9 cellular contexts compared by ENCODE assay signal in the genomic region with DNA sequence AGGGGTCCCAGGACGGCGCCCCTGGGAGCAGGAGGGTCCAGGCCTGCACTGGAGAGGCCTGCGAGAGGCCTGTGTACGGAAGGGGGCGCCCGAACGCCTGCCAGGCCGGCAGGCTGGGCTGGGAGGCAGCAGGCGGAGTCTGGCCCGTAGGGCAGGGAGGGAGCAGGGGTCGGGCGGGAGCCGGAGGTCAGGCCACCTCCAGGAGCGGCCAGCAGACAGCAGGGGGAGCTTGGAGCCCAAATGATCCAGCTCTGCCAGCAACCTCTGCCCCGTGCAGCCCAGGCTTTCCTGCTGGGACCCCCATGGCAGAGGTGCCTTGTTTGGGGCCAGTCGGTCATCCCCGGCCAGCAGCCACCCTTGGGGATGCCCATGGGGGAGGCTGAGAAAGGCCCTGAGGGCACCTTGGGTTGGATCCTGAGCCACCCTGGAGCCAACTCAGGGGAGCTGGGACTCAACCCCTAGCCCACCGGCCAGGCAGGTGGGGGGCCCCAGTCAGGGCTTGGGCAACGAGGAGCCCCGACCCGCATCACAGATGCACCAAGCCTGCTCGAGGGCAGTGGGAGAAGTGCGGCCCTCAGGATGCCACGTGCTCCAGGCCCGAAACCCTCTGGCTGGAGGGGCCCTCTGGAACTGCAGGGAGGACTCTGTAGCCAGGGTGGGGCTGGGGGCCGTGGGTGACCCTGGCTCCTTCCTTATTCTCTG. TPM values are rescaled to one million over a fixed set of nuclear protein-coding genes. Genes with fewer than 3 reads are reported as not detected.
DNase-seq lines count a peak whose midpoint lies in the region; ATAC-seq, FAIRE-seq and TF ChIP-seq lines count a peak whose summit lies in the region.
"Had no signal": no experiment of that assay in that cellular context is flagged by ENCODE, and none has a peak within 500 bp of the region (broad histone marks: within the 10 kb centered on the region; RNA-seq: fewer than 3 reads in every experiment).

No MANE protein-coding gene starts in this region.

- H3K27ac ChIP-seq in HEK293 (ENCODE audit: extremely low read depth, low read depth, low read length) = no peak overlapping the region
- no peak overlapping the region for H3K27ac ChIP-seq in left lung

- H3K4me3 ChIP-seq in AG04449 (ENCODE audit: low read depth, low read length) (no peak overlapping the region), HEK293 (ENCODE audit: low read depth, low read length) (no peak overlapping the region), adipocyte (ENCODE audit: low read length) (no peak overlapping the region), left lung (no peak overlapping the region)

- H3K9me3 ChIP-seq in HEK293 (ENCODE audit: control insufficient read depth, insufficient read depth, low read depth, low read length) (no peaks in the 10 kb centered on the region), adipocyte (ENCODE audit: control insufficient read depth, low read length) (peaks cover 6% of the 10 kb centered on the region), left lung (no peaks in the 10 kb centered on the region)

- H3K4me1 ChIP-seq in HEK293 (ENCODE audit: control insufficient read depth, insufficient read depth, low read length) (no peaks in the 10 kb centered on the region), adipocyte (ENCODE audit: control insufficient read depth, insufficient read depth, low read length) (peaks cover 23% of the 10 kb centered on the region), left lung (peaks cover 23 to 40% of the 10 kb centered on the region in 2 donors)

- POLR2A ChIA-PET in AG04449 (lab: Yijun Ruan, JAX) (no interaction called here), HEK293 (lab: Yijun Ruan, JAX) (interaction anchor here (0.6 kb wide), 2 partner anchors 16 to 155 kb away, joined by 3 read pairs; no protein-coding TSS in a partner anchor)

- TF ChIP-seq CTCF in AG04449 (IDR thresholded peaks at IDR 0.05; ENCODE audit: insufficient read depth, low read length, missing control alignments) (peak; percentile 60), HEK293 (tag by site-specific recombination; IDR thresholded peaks at IDR 0.05) (no peak), left lung (IDR thresholded peaks at IDR 0.05) (peak; percentile 26 to 56)

- CTCF ChIA-PET in AG04449 (lab: Yijun Ruan, JAX) = interaction anchor here (0.9 to 13.7 kb wide), 11 partner anchors 8 to 326 kb away, joined by 3 to 671 read pairs (median 4); a partner anchor contains a TSS
- CTCF ChIA-PET in HEK293 (lab: Yijun Ruan, JAX) = interaction anchor here (1.6 kb wide), 1 partner anchor 131 kb away, joined by 6 read pairs; no protein-coding TSS in a partner anchor

- H3K36me3 ChIP-seq in HEK293 (ENCODE audit: control insufficient read depth in 2 of 2, insufficient read depth in 1 of 2, low read length in 2 of 2) = no peaks in the 10 kb centered on the region
- no peaks in the 10 kb centered on the region for H3K36me3 ChIP-seq in adipocyte (ENCODE audit: control insufficient read depth, insufficient read depth, low read length, severe bottlenecking)
- H3K36me3 ChIP-seq in left lung = no peaks in the 10 kb centered on the region

- H3K27me3 ChIP-seq in adipocyte (replicated peaks; ENCODE audit: control insufficient read depth, insufficient read depth, low read length) = peaks cover 11% of the 10 kb centered on the region
- peaks cover 0 to 53% of the 10 kb centered on the region in 2 donors for H3K27me3 ChIP-seq in left lung

- no peak for FAIRE-seq in urothelium cell line (lab: Jason Lieb, UNC)

- intact Hi-C loops in left lung (cut with DNase I) = no loop called here

- DNase-seq in AG04449 (ENCODE audit: low read depth, low spot score) (no peak), adipocyte (ENCODE audit: low read depth) (no peak), left lung (peak; percentile 72 to 93), NCI-H146 (lab: John Stamatoyannopoulos, UW) (no peak), urothelium cell line (ENCODE audit: low spot score) (no peak)
- DNase-seq: NCI-H1694 treated with DMSO at 0.1 percent for 48 hours had no signal

- ATAC-seq in left lung (peak; percentile 59), HG03095 (IDR thresholded peaks at IDR 0.05; ENCODE audit: unreplicated experiment) (no peak), HG02870 (IDR thresholded peaks at IDR 0.05; ENCODE audit: unreplicated experiment) (no peak)

- peak overlapping the region; percentile 24 for H3K9ac ChIP-seq in adipocyte (ENCODE audit: low read length)

TF ChIP-seq in HEK293, 187 proteins besides CTCF, POLR2A, EP300 and RAD21:
- TF ChIP-seq, protein P1, sequence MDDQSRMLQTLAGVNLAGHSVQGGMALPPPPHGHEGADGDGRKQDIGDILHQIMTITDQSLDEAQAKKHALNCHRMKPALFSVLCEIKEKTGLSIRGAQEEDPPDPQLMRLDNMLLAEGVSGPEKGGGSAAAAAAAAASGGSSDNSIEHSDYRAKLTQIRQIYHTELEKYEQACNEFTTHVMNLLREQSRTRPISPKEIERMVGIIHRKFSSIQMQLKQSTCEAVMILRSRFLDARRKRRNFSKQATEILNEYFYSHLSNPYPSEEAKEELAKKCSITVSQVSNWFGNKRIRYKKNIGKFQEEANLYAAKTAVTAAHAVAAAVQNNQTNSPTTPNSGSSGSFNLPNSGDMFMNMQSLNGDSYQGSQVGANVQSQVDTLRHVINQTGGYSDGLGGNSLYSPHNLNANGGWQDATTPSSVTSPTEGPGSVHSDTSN (CRISPR knock-in tag; IDR thresholded peaks at IDR 0.05) = no peak
- TF ChIP-seq GLIS2 (tag by site-specific recombination; IDR thresholded peaks at IDR 0.05) = 0 out of 2 replicates have a peak, but pooled peaks have one; percentile 24
TF ChIP-seq in HEK293: peak in this region for 1.

RNA-seq across cellular contexts. Expression of a gene that starts 9.6 kb away (rescaled TPM):
- 1 to 10 TPM; 6.0 to 8.8 TPM for total RNA-seq in left lung

RNA-seq across cellular contexts. Expression of a gene that starts 13.6 kb away (rescaled TPM):
- 1 to 10 TPM; 3.4 to 8.5 TPM for total RNA-seq in left lung

RNA-seq across cellular contexts. Expression of a gene that starts 27.7 kb away (rescaled TPM):
- total RNA-seq in left lung = 10 to 100 TPM; 29.8 to 76.6 TPM

Comparison
In these comparisons a context has a peak if more than half of its experiments do, and no peak if none do; other contexts are left out.
1. DNase-seq: peak in left lung (2 of 2); none in AG04449 (single experiment), adipocyte (single experiment), NCI-H146 (single experiment) and urothelium cell line (single experiment).